Comparison of ENCODE assay signal across 6 cellular contexts in genomic region chr14:103109789-103110415, GRCh38. TPM values are rescaled to one million over a fixed set of nuclear protein-coding genes. Genes with fewer than 3 reads are reported as not detected.
DNase-seq lines count a peak whose midpoint lies in the region; ATAC-seq and TF ChIP-seq lines count a peak whose summit lies in the region.

No MANE protein-coding gene starts in this region.

- ATAC-seq in GM23338 (peak; percentile 41), GM19023 (IDR thresholded peaks at IDR 0.05; ENCODE audit: unreplicated experiment) (no peak)

- DNase-seq in GM23338 (ENCODE audit: low spot score), result peak; percentile 78
- DNase-seq in astrocyte of the spinal cord (ENCODE audit: low read depth, low spot score), result peak; percentile 72
- no peak for DNase-seq in activated CD8-positive, alpha-beta memory T cell treated with anti-CD3 and anti-CD28 coated beads, Interleukin-2, amount 50 U/mL, for 4 hours
- no peak for DNase-seq in caudate nucleus (lab: John Stamatoyannopoulos, UW)

- H3K4me1 Mint-ChIP-seq in GM23338 (peaks cover 36% of the 10 kb centered on the region), nephron (peaks cover 39% of the 10 kb centered on the region)

- no peaks in the 10 kb centered on the region for H3K79me2 ChIP-seq in GM23338 (replicated peaks; ENCODE audit: insufficient read depth)

- H3K9me2 ChIP-seq in GM23338 (ENCODE audit: insufficient read depth), result no peaks in the 10 kb centered on the region

- H3K4me1 ChIP-seq in GM23338 (ENCODE audit: insufficient read depth), result peaks cover 21% of the 10 kb centered on the region

- H3K9me3 Mint-ChIP-seq in GM23338 (no peaks in the 10 kb centered on the region; the same call in 2 of the 3 replicates), nephron (no peaks in the 10 kb centered on the region)

- H3K4me3 ChIP-seq in GM23338 (peak overlapping the region; percentile 56), astrocyte of the spinal cord (ENCODE audit: low read depth, low read length) (no peak overlapping the region)

- H3K27ac Mint-ChIP-seq in GM23338 (no peak overlapping the region), nephron (peak overlapping the region; percentile 69 to 84 (median 73))

- in situ Hi-C loops in astrocyte of the spinal cord (cut with HindIII; ENCODE audit: low sequenced_read_pairs), result no loop called here

- H3K27me3 ChIP-seq in GM23338 (ENCODE audit: insufficient read depth), result peaks cover 31% of the 10 kb centered on the region

- TF ChIP-seq CTCF in GM23338 (conservative IDR thresholded peaks at IDR 0.05; ENCODE audit: low read depth in 2 of 2) (no peak), astrocyte of the spinal cord (IDR thresholded peaks at IDR 0.05; ENCODE audit: low read depth, low read length) (no peak), nephron (IDR thresholded peaks at IDR 0.05; ENCODE audit: unreplicated experiment in 3 of 3) (no peak)

- H2AFZ ChIP-seq in GM23338, result peak overlapping the region; percentile 92

- H3K4me2 ChIP-seq in GM23338, result peak overlapping the region; percentile 88

- H3K36me3 ChIP-seq in GM23338 (ENCODE audit: insufficient read depth), result no peaks in the 10 kb centered on the region

- H4K20me1 ChIP-seq in GM23338 (replicated peaks; ENCODE audit: insufficient read depth), result no peaks in the 10 kb centered on the region

- H3K27ac ChIP-seq in GM23338 (ENCODE audit: low read depth) (no peak overlapping the region), caudate nucleus (ENCODE audit: low read depth, low read length) (no peak overlapping the region)

- no peaks in the 10 kb centered on the region; the same call in 2 of the 3 replicates for H3K36me3 Mint-ChIP-seq in GM23338 (ENCODE audit: low read depth)
- H3K36me3 Mint-ChIP-seq in nephron (ENCODE audit: low read depth), result no peaks in the 10 kb centered on the region

- peak overlapping the region; percentile 60; the same call in 2 of the 3 replicates for H3K4me3 Mint-ChIP-seq in GM23338
- peak overlapping the region in 1 of 3 experiments; percentile 53 for H3K4me3 Mint-ChIP-seq in nephron

- peaks cover 48% of the 10 kb centered on the region for H3K27me3 Mint-ChIP-seq in GM23338 (ENCODE audit: insufficient read depth, low read depth, poor library complexity)
- H3K27me3 Mint-ChIP-seq in nephron (ENCODE audit: low read depth), result peaks cover 19% of the 10 kb centered on the region

- no peaks in the 10 kb centered on the region for H3F3A ChIP-seq in GM23338 (replicated peaks; ENCODE audit: low read depth)

TF ChIP-seq in GM23338, 12 proteins besides CTCF, POLR2A, EP300 and RAD21:
- TF ChIP-seq ETS1 (IDR thresholded peaks at IDR 0.05) (no peak), ZNF114 (CRISPR knock-in tag; IDR thresholded peaks at IDR 0.05) (no peak)

RNA-seq across cellular contexts. Expression of gene TNFAIP2, which starts 13.4 kb away (rescaled TPM):
- total RNA-seq in GM23338 (2014; rRNA removed; shearing (Covaris generic)), result 9.8 and 14.1 TPM in 2 replicates
- polyA plus RNA-seq in GM23338 (2016; fragmentation: Nextera tagmentation; extraction: Ambion mirVana), result 9.9 and 10.1 TPM in 2 replicates

RNA-seq across cellular contexts. Expression of gene EXOC3L4, which starts 15.4 kb away (rescaled TPM):
- not detected in 2 replicates for total RNA-seq in GM23338 (2014; rRNA removed; shearing (Covaris generic))
- polyA plus RNA-seq in GM23338 (2016; fragmentation: Nextera tagmentation; extraction: Ambion mirVana), result not detected in 2 replicates

RNA-seq across cellular contexts. Expression of gene LBHD2, which starts 25.9 kb away (rescaled TPM):
- total RNA-seq in GM23338 (2014; rRNA removed; shearing (Covaris generic)), result not detected in 2 replicates
- not detected in 2 replicates for polyA plus RNA-seq in GM23338 (2016; fragmentation: Nextera tagmentation; extraction: Ambion mirVana)

RNA-seq across cellular contexts. Expression of gene CDC42BPB, which starts 52.6 kb away (rescaled TPM):
- 97.4 and 127 TPM in 2 replicates for total RNA-seq in GM23338 (2014; rRNA removed; shearing (Covaris generic))
- 12.3 and 13.5 TPM in 2 replicates for polyA plus RNA-seq in GM23338 (2016; fragmentation: Nextera tagmentation; extraction: Ambion mirVana)

Comparison
In these comparisons a context has a peak if more than half of its experiments do, and no peak if none do; other contexts are left out.
1. DNase-seq: peak in GM23338 (single experiment) and astrocyte of the spinal cord (single experiment); none in activated CD8-positive, alpha-beta memory T cell treated with anti-CD3 and anti-CD28 coated beads, Interleukin-2, amount 50 U/mL, for 4 hours (single experiment) and caudate nucleus (0 of 61).